16 cellular contexts compared by ENCODE assay signal in the genomic region with DNA sequence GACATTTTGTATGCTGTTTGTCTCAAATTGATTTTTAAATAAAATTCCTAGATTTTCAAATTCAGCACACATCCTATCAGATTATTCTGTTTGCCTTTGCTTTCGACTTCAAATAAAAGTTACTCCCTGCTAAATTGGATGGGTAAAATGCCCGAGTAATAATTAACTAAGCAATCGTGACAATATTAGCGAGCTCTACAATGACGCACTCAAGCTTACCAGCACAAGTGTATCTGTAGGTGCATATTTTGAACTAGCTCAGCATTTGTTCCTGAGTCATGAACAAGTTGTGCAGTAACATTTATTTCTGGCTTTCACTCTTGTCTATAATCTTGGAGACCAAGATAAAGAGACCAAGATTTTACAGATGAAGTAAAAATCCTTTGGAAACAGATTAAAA.
DNase-seq lines count a peak whose midpoint lies in the region; ATAC-seq, FAIRE-seq and TF ChIP-seq lines count a peak whose summit lies in the region.
"Had no signal": no experiment of that assay in that cellular context is flagged by ENCODE, and none has a peak within 500 bp of the region (broad histone marks: within the 10 kb centered on the region; RNA-seq: fewer than 3 reads in every experiment).

No MANE protein-coding gene starts in this region.

- TF ChIP-seq CTCF in kidney (IDR thresholded peaks at IDR 0.05; ENCODE audit: borderline replicate concordance, extremely low read depth, insufficient read depth): no peak
- no peak for TF ChIP-seq CTCF in right lobe of liver (IDR thresholded peaks at IDR 0.05)

- ATAC-seq in right lobe of liver: peak; percentile 87 to 95 (median 90)
- ATAC-seq in GM21367 (IDR thresholded peaks at IDR 0.05; ENCODE audit: unreplicated experiment): no peak

- H3K4me3 ChIP-seq in endocrine pancreas (ENCODE audit: control insufficient read depth, insufficient read depth, low read length) (peak overlapping the region; percentile 56), kidney (ENCODE audit: low read length in 2 of 2) (no peak overlapping the region), right lobe of liver (no peak overlapping the region)
- H3K4me3 ChIP-seq: BLaER1 had no signal

- TF ChIP-seq POLR2A in right lobe of liver (IDR thresholded peaks at IDR 0.05): no peak

- 25% methylated on average over 5 of the region's 5 CpGs for WGBS in right lobe of liver (ENCODE audit: insufficient coverage, low coverage, low lambda C conversion rate, missing lambda C conversion rate)

- no peaks in the 10 kb centered on the region for H3K9me3 ChIP-seq in endocrine pancreas (ENCODE audit: control insufficient read depth, low read length)
- H3K9me3 ChIP-seq in kidney (ENCODE audit: control insufficient read depth in 1 of 2, low read length in 2 of 2): no peaks in the 10 kb centered on the region
- H3K9me3 ChIP-seq in right lobe of liver: no peaks in the 10 kb centered on the region
- H3K9me3 ChIP-seq: BLaER1 had no signal

- intact Hi-C loops in kidney (cut with DNase I) (no loop called here), right lobe of liver (cut with DNase I) (no loop called here)

- H3K27ac ChIP-seq in kidney (ENCODE audit: low read depth in 2 of 2, low read length in 2 of 2): peak overlapping the region in 1 of 2 donors; percentile 60
- no peak overlapping the region for H3K27ac ChIP-seq in right lobe of liver
- no peak overlapping the region for H3K27ac ChIP-seq in substantia nigra (ENCODE audit: low read depth, low read length, poor library complexity, severe bottlenecking)
- H3K27ac ChIP-seq: BLaER1 had no signal

- DNase-seq in RCC 7860 (ENCODE audit: low spot score) (no peak), kidney (no peak), right lobe of liver (no peak), substantia nigra (lab: John Stamatoyannopoulos, UW) (no peak), COLO668 (lab: John Stamatoyannopoulos, UW; ENCODE audit: unreplicated experiment) (no peak)
- DNase-seq in activated T-cell treated with anti-CD3 and anti-CD28 coated beads, Interleukin-2, amount 50 U/mL, for 48 hours: no peak
- DNase-seq: 8988T; AML-193; CD8-positive, alpha-beta memory T cell; DMS53; GF-D8; GOT3; H9 had no signal

- no peaks in the 10 kb centered on the region for H3K36me3 ChIP-seq in endocrine pancreas (ENCODE audit: control insufficient read depth, insufficient read depth, low read length)
- H3K36me3 ChIP-seq in kidney (ENCODE audit: control insufficient read depth in 1 of 2, insufficient read depth in 2 of 2, low read length in 2 of 2): no peaks in the 10 kb centered on the region
- no peaks in the 10 kb centered on the region for H3K36me3 ChIP-seq in right lobe of liver
- H3K36me3 ChIP-seq: BLaER1 had no signal

- peaks cover 4% of the 10 kb centered on the region for H3K4me1 ChIP-seq in endocrine pancreas (ENCODE audit: control insufficient read depth, insufficient read depth, low read length)
- H3K4me1 ChIP-seq in kidney (ENCODE audit: control insufficient read depth in 1 of 2, insufficient read depth in 1 of 2, low read depth in 1 of 2, low read length in 2 of 2): no peaks in the 10 kb centered on the region
- peaks cover 0 to 3% (median 0%) of the 10 kb centered on the region in 4 donors for H3K4me1 ChIP-seq in right lobe of liver

- FAIRE-seq in RCC 7860 (lab: Jason Lieb, UNC) (peak; percentile 73), kidney (lab: Jason Lieb, UNC) (peak; percentile 39)

- H3K27me3 ChIP-seq in endocrine pancreas (ENCODE audit: control insufficient read depth, insufficient read depth, low read length) (no peaks in the 10 kb centered on the region), right lobe of liver (peaks cover 0 to 4% of the 10 kb centered on the region in 2 donors)
- H3K27me3 ChIP-seq: BLaER1 had no signal

- H3K9ac ChIP-seq in endocrine pancreas (ENCODE audit: control insufficient read depth, insufficient read depth, low read length) (no peak overlapping the region), kidney (ENCODE audit: low read length in 2 of 2) (no peak overlapping the region)
- H3K9ac ChIP-seq: BLaER1 had no signal
